Comparison of ENCODE assay signal across 1 cellular context in the genomic region with DNA sequence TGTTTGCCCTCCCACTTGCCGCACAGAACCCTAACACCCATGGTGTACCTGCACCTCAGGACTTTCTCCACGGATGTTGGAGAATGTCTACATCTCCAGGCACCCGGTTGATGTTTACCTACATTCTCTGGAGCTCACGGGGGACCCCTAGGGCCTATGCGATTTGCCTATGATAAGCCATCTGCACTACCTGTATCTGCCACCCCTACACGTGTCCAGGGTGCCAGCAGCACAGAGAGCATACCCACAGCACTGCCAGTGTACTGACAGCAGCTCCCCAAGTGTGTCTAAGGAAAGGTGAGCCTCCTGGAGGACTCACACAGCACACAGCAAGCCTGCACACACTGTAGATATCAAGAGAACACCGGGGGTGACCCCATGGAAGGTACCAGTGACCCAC.
TF ChIP-seq lines count a peak whose summit lies in the region.

No MANE protein-coding gene starts in this region.

TF ChIP-seq in HepG2, 621 proteins besides CTCF, POLR2A, EP300 and RAD21:
- no peak for TF ChIP-seq TBP (CRISPR knock-in tag; IDR thresholded peaks at IDR 0.05)
- TF ChIP-seq ZNF597 (CRISPR knock-in tag; IDR thresholded peaks at IDR 0.05) = no peak
- TF ChIP-seq MEIS1 (CRISPR knock-in tag; IDR thresholded peaks at IDR 0.05; ENCODE audit: borderline replicate concordance) = no peak
- no peak for TF ChIP-seq SYNCRIP (IDR thresholded peaks at IDR 0.05; ENCODE audit: insufficient read depth, low read depth, low read length)
- TF ChIP-seq RBAK (CRISPR knock-in tag; IDR thresholded peaks at IDR 0.05) = no peak
- TF ChIP-seq ZBTB38 (CRISPR knock-in tag; IDR thresholded peaks at IDR 0.05) = no peak
- TF ChIP-seq, protein P1, sequence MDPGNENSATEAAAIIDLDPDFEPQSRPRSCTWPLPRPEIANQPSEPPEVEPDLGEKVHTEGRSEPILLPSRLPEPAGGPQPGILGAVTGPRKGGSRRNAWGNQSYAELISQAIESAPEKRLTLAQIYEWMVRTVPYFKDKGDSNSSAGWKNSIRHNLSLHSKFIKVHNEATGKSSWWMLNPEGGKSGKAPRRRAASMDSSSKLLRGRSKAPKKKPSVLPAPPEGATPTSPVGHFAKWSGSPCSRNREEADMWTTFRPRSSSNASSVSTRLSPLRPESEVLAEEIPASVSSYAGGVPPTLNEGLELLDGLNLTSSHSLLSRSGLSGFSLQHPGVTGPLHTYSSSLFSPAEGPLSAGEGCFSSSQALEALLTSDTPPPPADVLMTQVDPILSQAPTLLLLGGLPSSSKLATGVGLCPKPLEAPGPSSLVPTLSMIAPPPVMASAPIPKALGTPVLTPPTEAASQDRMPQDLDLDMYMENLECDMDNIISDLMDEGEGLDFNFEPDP (CRISPR knock-in tag; conservative IDR thresholded peaks at IDR 0.05) = no peak
- TF ChIP-seq PHF8 (CRISPR knock-in tag; IDR thresholded peaks at IDR 0.05) = no peak
- TF ChIP-seq PLRG1 (conservative IDR thresholded peaks at IDR 0.05) = no peak
- no peak for TF ChIP-seq ZFP36L1 (CRISPR knock-in tag; IDR thresholded peaks at IDR 0.05)
- TF ChIP-seq NCOA1 (CRISPR knock-in tag; IDR thresholded peaks at IDR 0.05) = no peak
- TF ChIP-seq FOSL1 (CRISPR knock-in tag; IDR thresholded peaks at IDR 0.05; ENCODE audit: borderline replicate concordance) = no peak
- no peak for TF ChIP-seq ZNF556 (CRISPR knock-in tag; IDR thresholded peaks at IDR 0.05; ENCODE audit: borderline replicate concordance)
- TF ChIP-seq, protein P2, sequence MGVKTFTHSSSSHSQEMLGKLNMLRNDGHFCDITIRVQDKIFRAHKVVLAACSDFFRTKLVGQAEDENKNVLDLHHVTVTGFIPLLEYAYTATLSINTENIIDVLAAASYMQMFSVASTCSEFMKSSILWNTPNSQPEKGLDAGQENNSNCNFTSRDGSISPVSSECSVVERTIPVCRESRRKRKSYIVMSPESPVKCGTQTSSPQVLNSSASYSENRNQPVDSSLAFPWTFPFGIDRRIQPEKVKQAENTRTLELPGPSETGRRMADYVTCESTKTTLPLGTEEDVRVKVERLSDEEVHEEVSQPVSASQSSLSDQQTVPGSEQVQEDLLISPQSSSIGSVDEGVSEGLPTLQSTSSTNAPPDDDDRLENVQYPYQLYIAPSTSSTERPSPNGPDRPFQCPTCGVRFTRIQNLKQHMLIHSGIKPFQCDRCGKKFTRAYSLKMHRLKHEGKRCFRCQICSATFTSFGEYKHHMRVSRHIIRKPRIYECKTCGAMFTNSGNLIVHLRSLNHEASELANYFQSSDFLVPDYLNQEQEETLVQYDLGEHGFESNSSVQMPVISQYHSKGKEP (CRISPR knock-in tag; IDR thresholded peaks at IDR 0.05) = no peak
